27 cellular contexts compared by ENCODE assay signal in the genomic region with DNA sequence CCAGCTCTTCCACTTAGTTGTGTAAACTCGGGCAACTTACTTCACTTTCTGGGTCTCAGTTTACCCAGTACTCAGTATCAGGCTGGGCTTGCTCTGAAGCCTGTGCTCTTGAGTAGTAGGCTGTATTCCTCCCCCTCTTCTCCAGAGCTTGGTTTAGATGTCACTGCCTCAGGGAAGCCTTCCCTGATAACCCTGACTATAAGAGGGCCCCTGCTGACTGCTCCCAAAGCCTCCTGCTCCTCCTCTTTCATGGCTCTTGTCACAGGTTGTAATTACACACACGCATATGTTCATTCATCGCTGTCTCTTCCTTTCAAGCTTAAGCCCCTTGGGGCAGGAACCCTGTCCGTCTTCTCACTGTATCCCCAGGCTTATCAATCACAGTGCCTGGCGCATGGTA.
DNase-seq lines count a peak whose midpoint lies in the region; ATAC-seq and TF ChIP-seq lines count a peak whose summit lies in the region.
"Had no signal": no experiment of that assay in that cellular context is flagged by ENCODE, and none has a peak within 500 bp of the region (broad histone marks: within the 10 kb centered on the region; RNA-seq: fewer than 3 reads in every experiment).

No MANE protein-coding gene starts in this region.

- H3K36me3 Mint-ChIP-seq in nephron (ENCODE audit: low read depth) (no peaks in the 10 kb centered on the region), Caco-2 (ENCODE audit: insufficient read depth, unreplicated experiment) (peaks cover 7% of the 10 kb centered on the region)

- peak overlapping the region; percentile 12 to 21 for H3K27ac Mint-ChIP-seq in stimulated activated naive CD8-positive, alpha-beta T cell treated with anti-CD3 and anti-CD28 coated beads, Interleukin-15, amount 100 ng/mL, for 72 hours
- peak overlapping the region in 2 of 3 experiments; percentile 64 to 83 for H3K27ac Mint-ChIP-seq in nephron
- no peak overlapping the region for H3K27ac Mint-ChIP-seq in Caco-2 (ENCODE audit: unreplicated experiment)
- H3K27ac Mint-ChIP-seq: activated CD4-positive, alpha-beta T cell treated with anti-CD3 and anti-CD28 coated beads for 36 hours; endodermal cell; GM23338 had no signal

- no TSS peak for BruUV-seq in Caco-2 (replicated peaks; lab: Mats Ljungman, UMichigan)

- CTCF ChIA-PET in Caco-2 (lab: Charles Lee), result interaction anchor here (2.5 to 4.1 kb wide), 2 partner anchors 13 to 54 kb away, joined by 16 to 26 read pairs; no protein-coding TSS in a partner anchor

- no peak overlapping the region for H3K4me3 ChIP-seq in Caco-2 (ENCODE audit: low read depth, low read length)
- H3K4me3 ChIP-seq: GM23338, right atrium auricular region, SJSA1, stomach had no signal

- H3K4me1 ChIP-seq in Caco-2, result peaks cover 17% of the 10 kb centered on the region

- no peaks in the 10 kb centered on the region for H3K9me3 ChIP-seq in Caco-2
- H3K9me3 ChIP-seq: right atrium auricular region, SJSA1, stomach had no signal

- no peaks in the 10 kb centered on the region for H3K36me3 ChIP-seq in Caco-2 (ENCODE audit: control insufficient read depth, insufficient read depth, low read length)
- H3K36me3 ChIP-seq: right atrium auricular region had no signal

- H3K27me3 ChIP-seq in Caco-2 (replicated peaks; ENCODE audit: control insufficient read depth, insufficient read depth, low read length), result no peaks in the 10 kb centered on the region
- H3K27me3 ChIP-seq: right atrium auricular region, SJSA1, stomach had no signal

- no peaks in the 10 kb centered on the region for H3K9me3 Mint-ChIP-seq in stimulated activated naive CD8-positive, alpha-beta T cell treated with anti-CD3 and anti-CD28 coated beads, Interleukin-15, amount 100 ng/mL, for 72 hours
- no peaks in the 10 kb centered on the region for H3K9me3 Mint-ChIP-seq in nephron
- H3K9me3 Mint-ChIP-seq in Caco-2 (ENCODE audit: unreplicated experiment), result no peaks in the 10 kb centered on the region
- H3K9me3 Mint-ChIP-seq: endodermal cell, GM23338 had no signal

- peaks cover 28% of the 10 kb centered on the region for H3K4me1 Mint-ChIP-seq in stimulated activated naive CD8-positive, alpha-beta T cell treated with anti-CD3 and anti-CD28 coated beads, Interleukin-15, amount 100 ng/mL, for 72 hours
- H3K4me1 Mint-ChIP-seq in nephron, result peaks cover 58% of the 10 kb centered on the region
- peaks cover 22% of the 10 kb centered on the region for H3K4me1 Mint-ChIP-seq in Caco-2 (ENCODE audit: low read depth, unreplicated experiment)

- no peak for ATAC-seq in stimulated activated naive CD8-positive, alpha-beta T cell treated with anti-CD3 and anti-CD28 coated beads, Interleukin-15, amount 100 ng/mL, for 72 hours
- ATAC-seq in stimulated activated naive CD8-positive, alpha-beta T cell treated with anti-CD3 and anti-CD28 coated beads, Interleukin-15, Interleukin-2, amounts not matched to agents 100 U/mL and 50 U/mL, for 24 hours, result no peak
- no peak for ATAC-seq in HG02852 (IDR thresholded peaks at IDR 0.05; ENCODE audit: unreplicated experiment)
- ATAC-seq: activated CD4-positive, alpha-beta T cell treated with anti-CD3 and anti-CD28 coated beads for 36 hours; esophagus mucosa; GM23338; left lobe of liver had no signal

- POLR2A ChIA-PET in Caco-2 (lab: Charles Lee), result no interaction called here

- DNase-seq in stimulated activated naive CD8-positive, alpha-beta T cell treated with anti-CD3 and anti-CD28 coated beads, Interleukin-15, amount 100 ng/mL, for 72 hours, result no peak
- DNase-seq in stimulated activated naive CD8-positive, alpha-beta T cell treated with anti-CD3 and anti-CD28 coated beads, Interleukin-15, Interleukin-2, amounts not matched to agents 100 U/mL and 50 U/mL, for 24 hours, result no peak
- DNase-seq in NCI-H69 (lab: John Stamatoyannopoulos, UW) (peak; percentile 94), Caco-2 (no peak)
- no peak for DNase-seq in activated naive CD4-positive, alpha-beta T cell (lab: John Stamatoyannopoulos, UW)
- DNase-seq: activated CD4-positive, alpha-beta T cell treated with anti-CD3 and anti-CD28 coated beads for 36 hours; activated gamma-delta T cell treated with Interleukin-2 at 50 U/mL for 16 hours; activated T-cell treated with anti-CD3 and anti-CD28 coated beads for 4 hours; central memory CD4-positive, alpha-beta T cell; dermis blood vessel endothelial cell; DMS79 treated with DMSO at 0.1 percent for 48 hours; endodermal cell; GF-D8; KBM-7; NCI-H1694 treated with DMSO at 0.1 percent for 48 hours; NCI-H526 treated with DMSO at 0.1 percent for 48 hours; RPMI8226; small intestine; stomach; T1000 had no signal

- H3K4me3 Mint-ChIP-seq in stimulated activated naive CD8-positive, alpha-beta T cell treated with anti-CD3 and anti-CD28 coated beads, Interleukin-15, amount 100 ng/mL, for 72 hours, result no peak overlapping the region
- peak overlapping the region in 1 of 3 experiments; percentile 18 for H3K4me3 Mint-ChIP-seq in nephron
- no peak overlapping the region for H3K4me3 Mint-ChIP-seq in Caco-2 (ENCODE audit: unreplicated experiment)
- H3K4me3 Mint-ChIP-seq: activated CD4-positive, alpha-beta T cell treated with anti-CD3 and anti-CD28 coated beads for 36 hours; endodermal cell; GM23338 had no signal

- TF ChIP-seq CTCF in nephron (IDR thresholded peaks at IDR 0.05; ENCODE audit: unreplicated experiment in 3 of 3) (no peak), Caco-2 (IDR thresholded peaks at IDR 0.05; ENCODE audit: insufficient read depth in 1 of 2, low read depth in 1 of 2, low read length in 1 of 2, severe bottlenecking in 1 of 2, unreplicated experiment in 1 of 2) (no peak)

- no peaks in the 10 kb centered on the region for H3K27me3 Mint-ChIP-seq in stimulated activated naive CD8-positive, alpha-beta T cell treated with anti-CD3 and anti-CD28 coated beads, Interleukin-15, amount 100 ng/mL, for 72 hours
- H3K27me3 Mint-ChIP-seq in nephron (ENCODE audit: low read depth) (peaks cover 11% of the 10 kb centered on the region), Caco-2 (ENCODE audit: insufficient read depth, unreplicated experiment) (no peaks in the 10 kb centered on the region)
- H3K27me3 Mint-ChIP-seq: activated CD4-positive, alpha-beta T cell treated with anti-CD3 and anti-CD28 coated beads for 36 hours had no signal

- intact Hi-C loops in Caco-2 (cut with micrococcal nuclease; ENCODE audit: unreplicated experiment), result loop anchor here (1.0 to 2.0 kb wide), 2 partner anchors 31 to 43 kb away; no protein-coding TSS in a partner anchor
